38 cellular contexts compared by ENCODE assay signal in genomic region chr20:44362466-44362940, GRCh38. TPM values are rescaled to one million over a fixed set of nuclear protein-coding genes. Genes with fewer than 3 reads are reported as not detected.
"Had no signal": no experiment of that assay in that cellular context is flagged by ENCODE, and none has a peak within 500 bp of the region (broad histone marks: within the 10 kb centered on the region; RNA-seq: fewer than 3 reads in every experiment).

No MANE protein-coding gene starts in this region.

- H3K36me3 ChIP-seq: adrenal gland, esophagus squamous epithelium, gastroesophageal sphincter, heart right ventricle, WERI-Rb-1 had no signal

- FAIRE-seq: astrocyte, colon had no signal

- H3K27me3 ChIP-seq: adrenal gland, gastroesophageal sphincter, hepatocyte had no signal

- ATAC-seq: activated CD4-positive, CD25-positive, alpha-beta regulatory T cell treated with anti-CD3 and anti-CD28 coated beads, Interleukin-2, amount 50 U/mL, for 24 hours; activated CD8-positive, alpha-beta T cell treated with anti-CD3 and anti-CD28 coated beads for 36 hours; activated naive CD8-positive, alpha-beta T cell treated with anti-CD3 and anti-CD28 coated beads, Interleukin-2, amount 50 U/mL, for 24 hours; effector memory CD8-positive, alpha-beta T cell; gastroesophageal sphincter; heart right ventricle; T-helper 17 cell had no signal

- H3K27ac ChIP-seq: adrenal gland, epithelial cell of prostate, esophagus squamous epithelium, gastroesophageal sphincter, heart right ventricle, hepatocyte, WERI-Rb-1 had no signal

- DNase-seq: activated B cell treated with CpG ODN at 0.5 μM for 24 hours; activated CD4-positive, alpha-beta T cell treated with anti-CD3 and anti-CD28 coated beads for 48 hours; activated CD4-positive, alpha-beta T cell treated with anti-CD3 and anti-CD28 coated beads, Interleukin-2, amount 50 U/mL, for 1 hour; activated CD4-positive, alpha-beta T cell treated with anti-CD3 and anti-CD28 coated beads, Interleukin-2, amount 50 U/mL, for 48 hours; activated CD8-positive, alpha-beta memory T cell treated with anti-CD3 and anti-CD28 coated beads for 24 hours; activated CD8-positive, alpha-beta memory T cell treated with anti-CD3 and anti-CD28 coated beads, Interleukin-2, amount 50 U/mL, for 4 hours; activated CD8-positive, alpha-beta T cell treated with anti-CD3 and anti-CD28 coated beads for 36 hours; activated effector memory CD4-positive, alpha-beta T cell treated with anti-CD3 and anti-CD28 coated beads, Interleukin-2, amount 50 U/mL, for 16 hours; activated naive CD4-positive, alpha-beta T cell treated with anti-CD3 and anti-CD28 coated beads for 36 hours; activated naive CD8-positive, alpha-beta T cell treated with anti-CD3 and anti-CD28 coated beads for 36 hours; activated naive CD8-positive, alpha-beta T cell treated with anti-CD3 and anti-CD28 coated beads, Interleukin-2, amount 50 U/mL, for 24 hours; activated T-cell treated with anti-CD3 and anti-CD28 coated beads, Interleukin-2, amount 50 U/mL, for 1 hour; activated T-cell treated with anti-CD3 and anti-CD28 coated beads, Interleukin-2, amount 50 U/mL, for 48 hours; adrenal gland; anterior cingulate cortex; caudate nucleus; cortex of kidney; dermis blood vessel endothelial cell; effector CD4-positive, alpha-beta T cell; effector memory CD8-positive, alpha-beta T cell; esophagus squamous epithelium; foreskin melanocyte; heart right ventricle; T-helper 17 cell; T1000 had no signal

- H3K4me3 ChIP-seq: adrenal gland, esophagus squamous epithelium, gastroesophageal sphincter, heart right ventricle, hepatocyte had no signal

RNA-seq across cellular contexts. Expression of gene HNF4A, which starts 7.0 kb away (rescaled TPM):
- total RNA-seq: activated B cell treated with CpG ODN at 0.5 μM for 24 hours; activated CD8-positive, alpha-beta T cell treated with anti-CD3 and anti-CD28 coated beads for 36 hours; activated naive CD4-positive, alpha-beta T cell treated with anti-CD3 and anti-CD28 coated beads for 36 hours; activated naive CD8-positive, alpha-beta T cell treated with anti-CD3 and anti-CD28 coated beads for 36 hours; activated T-helper 1 cell treated with anti-CD3 and anti-CD28 coated beads, Interleukin-12 subunit alpha, Interleukin-12 subunit beta, Interleukin-2, Interleukin-4 antibody, amounts not matched to agents 30 ng/mL and 10 ng/mL and 1 ng/mL, durations not matched to agents 14 hours and 24 hours and 36 hours; activated T-helper 2 cell treated with anti-CD3 and anti-CD28 coated beads, Interferon-gamma antibody, Interleukin-2, Interleukin-4, amounts not matched to agents 10 μg/mL and 5 μg/mL and 100 μg/mL, durations not matched to agents 14 hours and 24 hours and 36 hours; astrocyte; chondrocyte; dermis blood vessel endothelial cell; esophagus squamous epithelium; fibroblast of lung; fibroblast of villous mesenchyme; gastroesophageal sphincter; glomerular endothelial cell; heart right ventricle; T-helper 17 cell had no signal

RNA-seq across cellular contexts. Expression of gene R3HDML, which starts 25.7 kb away (rescaled TPM):
- total RNA-seq: activated B cell treated with CpG ODN at 0.5 μM for 24 hours; activated CD8-positive, alpha-beta T cell treated with anti-CD3 and anti-CD28 coated beads for 36 hours; activated naive CD4-positive, alpha-beta T cell treated with anti-CD3 and anti-CD28 coated beads for 36 hours; activated naive CD8-positive, alpha-beta T cell treated with anti-CD3 and anti-CD28 coated beads for 36 hours; activated T-helper 1 cell treated with anti-CD3 and anti-CD28 coated beads, Interleukin-12 subunit alpha, Interleukin-12 subunit beta, Interleukin-2, Interleukin-4 antibody, amounts not matched to agents 30 ng/mL and 10 ng/mL and 1 ng/mL, durations not matched to agents 14 hours and 24 hours and 36 hours; activated T-helper 2 cell treated with anti-CD3 and anti-CD28 coated beads, Interferon-gamma antibody, Interleukin-2, Interleukin-4, amounts not matched to agents 10 μg/mL and 5 μg/mL and 100 μg/mL, durations not matched to agents 14 hours and 24 hours and 36 hours; adrenal gland; dermis blood vessel endothelial cell; esophagus squamous epithelium; fibroblast of lung; fibroblast of villous mesenchyme; gastroesophageal sphincter; glomerular endothelial cell; heart right ventricle; T-helper 17 cell had no signal
